ENCODE assay signal across 13 cellular contexts in genomic region chr1:109527098-109527811, GRCh38. TPM values are rescaled to one million over a fixed set of nuclear protein-coding genes. Genes with fewer than 3 reads are reported as not detected.
DNase-seq lines count a peak whose midpoint lies in the region; ATAC-seq and TF ChIP-seq lines count a peak whose summit lies in the region.
"Had no signal": no experiment of that assay in that cellular context is flagged by ENCODE, and none has a peak within 500 bp of the region (broad histone marks: within the 10 kb centered on the region; RNA-seq: fewer than 3 reads in every experiment).

No MANE protein-coding gene starts in this region.

- no peaks in the 10 kb centered on the region for H3K36me3 Mint-ChIP-seq in memory B cell

- no peak overlapping the region for H3K4me3 Mint-ChIP-seq in memory B cell
- H3K4me3 Mint-ChIP-seq: activated T-helper 1 cell treated with anti-CD3 and anti-CD28 coated beads, Interleukin-12 subunit alpha, Interleukin-12 subunit beta, Interleukin-2, Interleukin-4 antibody, amounts not matched to agents 30 ng/mL and 10 ng/mL and 1 ng/mL, durations not matched to agents 14 hours and 24 hours and 36 hours had no signal

- H3K27me3 Mint-ChIP-seq in memory B cell = peaks cover 6% of the 10 kb centered on the region

- TF ChIP-seq CTCF in GM20000 (IDR thresholded peaks at IDR 0.05; ENCODE audit: extremely low read depth, missing control alignments) = no peak

- no peak overlapping the region for H3K27ac Mint-ChIP-seq in memory B cell
- H3K27ac Mint-ChIP-seq: activated T-helper 1 cell treated with anti-CD3 and anti-CD28 coated beads, Interleukin-12 subunit alpha, Interleukin-12 subunit beta, Interleukin-2, Interleukin-4 antibody, amounts not matched to agents 30 ng/mL and 10 ng/mL and 1 ng/mL, durations not matched to agents 14 hours and 24 hours and 36 hours had no signal

- DNase-seq in GM20000 (ENCODE audit: low spot score) = peak; percentile 72
- DNase-seq in memory B cell (ENCODE audit: low spot score in 2 of 2) = no peak
- DNase-seq in NCI-H1930 (lab: John Stamatoyannopoulos, UW) = no peak
- no peak for DNase-seq in SW480 (ENCODE audit: low spot score)
- no peak for DNase-seq in occipital lobe (lab: John Stamatoyannopoulos, UW)
- no peak for DNase-seq in activated gamma-delta T cell treated with Interleukin-2 at 50 U/mL for 16 hours
- DNase-seq: activated CD4-positive, alpha-beta T cell treated with anti-CD3 and anti-CD28 coated beads, Interleukin-2, amount 50 U/mL, for 4 hours; hypothalamus; stimulated activated CD4-positive, alpha-beta T cell treated with anti-CD3 and anti-CD28 coated beads, Interleukin-1b, Interleukin-23, amount 100 ng/mL, for 48 hours; trophoblast cell had no signal

- no peaks in the 10 kb centered on the region for H3K9me3 Mint-ChIP-seq in memory B cell
- H3K9me3 Mint-ChIP-seq: activated T-helper 1 cell treated with anti-CD3 and anti-CD28 coated beads, Interleukin-12 subunit alpha, Interleukin-12 subunit beta, Interleukin-2, Interleukin-4 antibody, amounts not matched to agents 30 ng/mL and 10 ng/mL and 1 ng/mL, durations not matched to agents 14 hours and 24 hours and 36 hours had no signal

- H3K4me1 Mint-ChIP-seq in memory B cell = no peaks in the 10 kb centered on the region

- peak; percentile 76 for ATAC-seq in GM18502 (IDR thresholded peaks at IDR 0.05; ENCODE audit: poor library complexity, unreplicated experiment)
- ATAC-seq in HG03060 (IDR thresholded peaks at IDR 0.05; ENCODE audit: low read depth, unreplicated experiment) = peak; percentile 52
- peak; percentile 68 for ATAC-seq in memory B cell (ENCODE audit: low read depth)

RNA-seq across cellular contexts. Expression of gene GPR61, which starts 12.4 kb away (rescaled TPM):
- 5.3 TPM for total RNA-seq in occipital lobe
- total RNA-seq: activated T-helper 1 cell treated with anti-CD3 and anti-CD28 coated beads, Interleukin-12 subunit alpha, Interleukin-12 subunit beta, Interleukin-2, Interleukin-4 antibody, amounts not matched to agents 30 ng/mL and 10 ng/mL and 1 ng/mL, durations not matched to agents 14 hours and 24 hours and 36 hours had no signal

RNA-seq across cellular contexts. Expression of gene AMIGO1, which starts 17.7 kb away (rescaled TPM):
- 10.3 TPM for total RNA-seq in occipital lobe

RNA-seq across cellular contexts. Expression of gene GNAI3, which starts 21.2 kb away (rescaled TPM):
- total RNA-seq in occipital lobe = 21.7 TPM

RNA-seq across cellular contexts. Expression of gene CYB561D1, which starts 33.4 kb away (rescaled TPM):
- total RNA-seq in occipital lobe = 6.7 TPM

RNA-seq across cellular contexts. Expression of gene ATXN7L2, which starts 43.5 kb away (rescaled TPM):
- total RNA-seq in occipital lobe = 4.1 TPM
